In the genomic region with DNA sequence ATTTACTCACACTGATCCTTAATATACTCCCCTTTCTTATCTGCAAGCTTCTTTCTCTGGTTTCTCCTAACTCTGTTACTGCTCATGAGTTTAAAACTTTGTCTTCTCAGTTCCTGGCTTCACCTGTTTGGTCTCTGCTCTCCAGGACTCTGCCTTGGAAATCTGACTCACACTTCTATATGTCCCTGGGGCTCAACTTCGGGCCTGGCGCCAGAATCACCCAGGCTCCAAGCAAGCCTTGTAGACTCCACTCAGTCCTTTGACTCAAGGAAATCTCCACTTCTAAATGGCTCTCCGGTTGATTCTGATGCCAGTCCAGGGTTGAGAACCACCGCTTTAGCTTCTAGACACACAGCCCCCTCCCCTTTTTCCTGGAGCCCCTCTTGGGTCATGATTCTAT, we compare ENCODE assay signal across 1 cellular context.
TF ChIP-seq lines count a peak whose summit lies in the region.

No MANE protein-coding gene starts in this region.

TF ChIP-seq in HCT116, 20 proteins besides CTCF, POLR2A, EP300 and RAD21 (continued from another document):
- TF ChIP-seq, protein P1, sequence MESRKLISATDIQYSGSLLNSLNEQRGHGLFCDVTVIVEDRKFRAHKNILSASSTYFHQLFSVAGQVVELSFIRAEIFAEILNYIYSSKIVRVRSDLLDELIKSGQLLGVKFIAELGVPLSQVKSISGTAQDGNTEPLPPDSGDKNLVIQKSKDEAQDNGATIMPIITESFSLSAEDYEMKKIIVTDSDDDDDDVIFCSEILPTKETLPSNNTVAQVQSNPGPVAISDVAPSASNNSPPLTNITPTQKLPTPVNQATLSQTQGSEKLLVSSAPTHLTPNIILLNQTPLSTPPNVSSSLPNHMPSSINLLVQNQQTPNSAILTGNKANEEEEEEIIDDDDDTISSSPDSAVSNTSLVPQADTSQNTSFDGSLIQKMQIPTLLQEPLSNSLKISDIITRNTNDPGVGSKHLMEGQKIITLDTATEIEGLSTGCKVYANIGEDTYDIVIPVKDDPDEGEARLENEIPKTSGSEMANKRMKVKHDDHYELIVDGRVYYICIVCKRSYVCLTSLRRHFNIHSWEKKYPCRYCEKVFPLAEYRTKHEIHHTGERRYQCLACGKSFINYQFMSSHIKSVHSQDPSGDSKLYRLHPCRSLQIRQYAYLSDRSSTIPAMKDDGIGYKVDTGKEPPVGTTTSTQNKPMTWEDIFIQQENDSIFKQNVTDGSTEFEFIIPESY (IDR thresholded peaks at IDR 0.05; ENCODE audit: extremely low read depth, insufficient replicate concordance, low read length), result no peak
- TF ChIP-seq CEBPB (IDR thresholded peaks at IDR 0.05; ENCODE audit: low read depth), result no peak
- no peak for TF ChIP-seq YY1 (IDR thresholded peaks at IDR 0.05; ENCODE audit: extremely low read depth, insufficient replicate concordance, low read depth, low read length)
- TF ChIP-seq, protein P2, sequence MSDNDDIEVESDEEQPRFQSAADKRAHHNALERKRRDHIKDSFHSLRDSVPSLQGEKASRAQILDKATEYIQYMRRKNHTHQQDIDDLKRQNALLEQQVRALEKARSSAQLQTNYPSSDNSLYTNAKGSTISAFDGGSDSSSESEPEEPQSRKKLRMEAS (IDR thresholded peaks at IDR 0.05), result peak; percentile 27; the same call in 1 of the 2 replicates
- no peak for TF ChIP-seq SIN3A (IDR thresholded peaks at IDR 0.05; ENCODE audit: low read depth)
